Comparison of ENCODE assay signal across 17 cellular contexts in genomic region chr2:83584674-83585073, GRCh38.
DNase-seq lines count a peak whose midpoint lies in the region; ATAC-seq and TF ChIP-seq lines count a peak whose summit lies in the region.
"Had no signal": no experiment of that assay in that cellular context is flagged by ENCODE, and none has a peak within 500 bp of the region (broad histone marks: within the 10 kb centered on the region; RNA-seq: fewer than 3 reads in every experiment).

No MANE protein-coding gene starts in this region.

- CTCF ChIA-PET in PC-3 (lab: Charles Lee) = no interaction called here
- CTCF ChIA-PET in activated naive CD4-positive, alpha-beta T cell treated with anti-CD3 and anti-CD28 coated beads for 36 hours (lab: Charles Lee) = no interaction called here

- H2AK5ac ChIP-seq in neuronal stem cell (ENCODE audit: low read depth, low read length) = no peak overlapping the region

- no peaks in the 10 kb centered on the region for H3K27me3 ChIP-seq in PC-3 (ENCODE audit: low read length)
- no peaks in the 10 kb centered on the region for H3K27me3 ChIP-seq in endodermal cell (ENCODE audit: control insufficient read depth, insufficient read depth, low read length, poor library complexity, severe bottlenecking)
- H3K27me3 ChIP-seq in neuronal stem cell (ENCODE audit: control insufficient read depth in 3 of 3, insufficient read depth in 3 of 3, low read depth in 1 of 3, low read length in 3 of 3) = no peaks in the 10 kb centered on the region
- H3K27me3 ChIP-seq: BLaER1 treated with 17β-estradiol and CSF1 and Interleukin-3, amounts not matched to agents 10 nM and 100 nM; vagina had no signal

- intact Hi-C loops in PC-3 (cut with micrococcal nuclease) = no loop called here
- intact Hi-C loops in activated naive CD4-positive, alpha-beta T cell treated with anti-CD3 and anti-CD28 coated beads for 36 hours (cut with micrococcal nuclease) = no loop called here

- no peak overlapping the region for H2BK15ac ChIP-seq in neuronal stem cell (ENCODE audit: low read length)

- no peak overlapping the region for H4K91ac ChIP-seq in neuronal stem cell (ENCODE audit: low read depth, low read length, poor library complexity)

- no peak overlapping the region for H2BK5ac ChIP-seq in neuronal stem cell (ENCODE audit: low read length)

- no peak overlapping the region for H4K8ac ChIP-seq in neuronal stem cell (ENCODE audit: low read depth, low read length)

- no peak overlapping the region for H3K27ac ChIP-seq in PC-3 (ENCODE audit: low read length)
- peak overlapping the region; percentile 36 for H3K27ac ChIP-seq in endodermal cell (ENCODE audit: low read depth, low read length)
- peak overlapping the region; percentile 41 for H3K27ac ChIP-seq in neuronal stem cell (replicated peaks; ENCODE audit: low read length)
- H3K27ac ChIP-seq: BLaER1 treated with 17β-estradiol and CSF1 and Interleukin-3, amounts not matched to agents 10 nM and 100 nM; vagina had no signal

- no peaks in the 10 kb centered on the region for H3K9me3 Mint-ChIP-seq in endodermal cell
- peaks cover 6% of the 10 kb centered on the region for H3K9me3 Mint-ChIP-seq in activated naive CD4-positive, alpha-beta T cell treated with anti-CD3 and anti-CD28 coated beads for 36 hours

- H2BK120ac ChIP-seq in neuronal stem cell (ENCODE audit: low read depth, low read length) = no peak overlapping the region

- H3K9me2 ChIP-seq in PC-3 (replicated peaks; ENCODE audit: low read length) = no peaks in the 10 kb centered on the region

- DNase-seq in GM03348 (ENCODE audit: low spot score) (peak; percentile 67), PC-3 (no peak), endodermal cell (no peak), neuronal stem cell (ENCODE audit: low spot score) (peak; percentile 49)
- no peak for DNase-seq in activated CD4-positive, alpha-beta T cell treated with anti-CD3 and anti-CD28 coated beads for 4 hours
- no peak for DNase-seq in activated naive CD4-positive, alpha-beta T cell treated with anti-CD3 and anti-CD28 coated beads for 36 hours
- DNase-seq: DMS53; effector CD4-positive, alpha-beta T cell; KBM-7; mammary epithelial cell; NCI-H1436 treated with DMSO at 0.1 percent for 48 hours; stimulated activated naive CD8-positive, alpha-beta T cell treated with anti-CD3 and anti-CD28 coated beads, Interleukin-15, amount 100 ng/mL, for 72 hours had no signal

- H3K4me2 ChIP-seq in PC-3 (ENCODE audit: low read length) = peak overlapping the region; percentile 67
- no peak overlapping the region for H3K4me2 ChIP-seq in neuronal stem cell (ENCODE audit: insufficient read depth, low read length, poor library complexity, severe bottlenecking)
- H3K4me2 ChIP-seq: BLaER1 treated with 17β-estradiol and CSF1 and Interleukin-3, amounts not matched to agents 10 nM and 100 nM had no signal

- no peaks in the 10 kb centered on the region for H3K79me2 ChIP-seq in PC-3 (ENCODE audit: low read length)

- no peaks in the 10 kb centered on the region for H4K20me1 ChIP-seq in PC-3 (ENCODE audit: low read length)
- H4K20me1 ChIP-seq: BLaER1 treated with 17β-estradiol and CSF1 and Interleukin-3, amounts not matched to agents 10 nM and 100 nM had no signal

- no peak overlapping the region for H3K18ac ChIP-seq in neuronal stem cell (ENCODE audit: low read length)

- H3K14ac ChIP-seq in neuronal stem cell (ENCODE audit: low read length) = no peak overlapping the region

- no peaks in the 10 kb centered on the region for H3K27me3 Mint-ChIP-seq in endodermal cell (ENCODE audit: insufficient read depth)
- H3K27me3 Mint-ChIP-seq in activated naive CD4-positive, alpha-beta T cell treated with anti-CD3 and anti-CD28 coated beads for 36 hours (ENCODE audit: low read depth) = no peaks in the 10 kb centered on the region
- H3K27me3 Mint-ChIP-seq: stimulated activated naive CD8-positive, alpha-beta T cell treated with anti-CD3 and anti-CD28 coated beads, Interleukin-15, amount 100 ng/mL, for 72 hours had no signal

- no peak overlapping the region for H3K27ac Mint-ChIP-seq in endodermal cell
- no peak overlapping the region for H3K27ac Mint-ChIP-seq in activated naive CD4-positive, alpha-beta T cell treated with anti-CD3 and anti-CD28 coated beads for 36 hours
- H3K27ac Mint-ChIP-seq: stimulated activated naive CD8-positive, alpha-beta T cell treated with anti-CD3 and anti-CD28 coated beads, Interleukin-15, amount 100 ng/mL, for 72 hours had no signal

- no peak overlapping the region for H3K4me3 Mint-ChIP-seq in endodermal cell
- H3K4me3 Mint-ChIP-seq in activated naive CD4-positive, alpha-beta T cell treated with anti-CD3 and anti-CD28 coated beads for 36 hours = no peak overlapping the region
- H3K4me3 Mint-ChIP-seq: stimulated activated naive CD8-positive, alpha-beta T cell treated with anti-CD3 and anti-CD28 coated beads, Interleukin-15, amount 100 ng/mL, for 72 hours had no signal

- H3K23ac ChIP-seq in neuronal stem cell (ENCODE audit: low read depth, low read length, poor library complexity) = no peak overlapping the region

- H3K36me3 ChIP-seq in PC-3 (ENCODE audit: low read depth, low read length) (no peaks in the 10 kb centered on the region), endodermal cell (ENCODE audit: control insufficient read depth, insufficient read depth, low read length) (no peaks in the 10 kb centered on the region), neuronal stem cell (replicated peaks in 1 of 2; ENCODE audit: control insufficient read depth in 2 of 2, insufficient read depth in 2 of 2, low read length in 2 of 2) (no peaks in the 10 kb centered on the region)
- H3K36me3 ChIP-seq: BLaER1 treated with 17β-estradiol and CSF1 and Interleukin-3, amounts not matched to agents 10 nM and 100 nM; vagina had no signal

- H3K4me3 ChIP-seq in PC-3 (ENCODE audit: low read length) (peak overlapping the region; percentile 44), endodermal cell (ENCODE audit: low read length) (peak overlapping the region; percentile 34), neuronal stem cell (ENCODE audit: low read length in 2 of 2) (no peak overlapping the region)
- H3K4me3 ChIP-seq: BLaER1 treated with 17β-estradiol and CSF1 and Interleukin-3, amounts not matched to agents 10 nM and 100 nM; vagina had no signal

- POLR2A ChIA-PET in PC-3 (lab: Charles Lee; ENCODE audit: unreplicated experiment) = no interaction called here

- no peaks in the 10 kb centered on the region for H3K36me3 Mint-ChIP-seq in endodermal cell (ENCODE audit: low read depth)
- no peaks in the 10 kb centered on the region for H3K36me3 Mint-ChIP-seq in activated naive CD4-positive, alpha-beta T cell treated with anti-CD3 and anti-CD28 coated beads for 36 hours (ENCODE audit: low read depth)

- ATAC-seq in PC-3 = no peak
- ATAC-seq in GM18867 (IDR thresholded peaks at IDR 0.05; ENCODE audit: unreplicated experiment) = no peak
- ATAC-seq in GM19455 (IDR thresholded peaks at IDR 0.05; ENCODE audit: unreplicated experiment) = no peak
- ATAC-seq: Panc1; stimulated activated naive CD8-positive, alpha-beta T cell treated with anti-CD3 and anti-CD28 coated beads, Interleukin-15, amount 100 ng/mL, for 72 hours had no signal

- no peak overlapping the region for H3K4ac ChIP-seq in neuronal stem cell (ENCODE audit: low read length)

- H3K4me1 ChIP-seq in PC-3 (ENCODE audit: insufficient read depth, low read length) (no peaks in the 10 kb centered on the region), endodermal cell (ENCODE audit: control insufficient read depth, insufficient read depth, low read length) (peaks cover 3% of the 10 kb centered on the region), neuronal stem cell (ENCODE audit: control insufficient read depth in 2 of 2, insufficient read depth in 1 of 2, low read depth in 1 of 2, low read length in 2 of 2) (peaks cover 6 to 11% of the 10 kb centered on the region in 2 donors)
- H3K4me1 ChIP-seq: vagina had no signal

- TF ChIP-seq CTCF in PC-3 (conservative IDR thresholded peaks at IDR 0.05; ENCODE audit: low read depth, low read length) (no peak), endodermal cell (conservative IDR thresholded peaks at IDR 0.05) (no peak)

- H3F3A ChIP-seq in PC-3 (ENCODE audit: low read length, unreplicated experiment) = no peaks in the 10 kb centered on the region

- H3K9ac ChIP-seq in PC-3 (ENCODE audit: low read length) (no peak overlapping the region), endodermal cell (ENCODE audit: extremely low read depth, low read length, poor library complexity, severe bottlenecking) (no peak overlapping the region), neuronal stem cell (ENCODE audit: low read depth, low read length, poor library complexity) (no peak overlapping the region)
- H3K9ac ChIP-seq: BLaER1 treated with 17β-estradiol and CSF1 and Interleukin-3, amounts not matched to agents 10 nM and 100 nM had no signal

- BruUV-seq in PC-3 (replicated peaks; lab: Mats Ljungman, UMichigan) = no TSS peak

- H3K4me1 Mint-ChIP-seq in endodermal cell = peaks cover 28% of the 10 kb centered on the region
- H3K4me1 Mint-ChIP-seq in activated naive CD4-positive, alpha-beta T cell treated with anti-CD3 and anti-CD28 coated beads for 36 hours (ENCODE audit: low read depth) = no peaks in the 10 kb centered on the region
- H3K4me1 Mint-ChIP-seq: stimulated activated naive CD8-positive, alpha-beta T cell treated with anti-CD3 and anti-CD28 coated beads, Interleukin-15, amount 100 ng/mL, for 72 hours had no signal

- H3K9me3 ChIP-seq in PC-3 (ENCODE audit: low read length) (0 out of 2 replicates have a peak, but pooled peaks cover 3% of the 10 kb centered on the region), endodermal cell (ENCODE audit: control insufficient read depth, low read length) (no peaks in the 10 kb centered on the region), neuronal stem cell (replicated peaks in 1 of 2; ENCODE audit: control insufficient read depth in 2 of 2, insufficient read depth in 1 of 2, low read depth in 1 of 2, low read length in 2 of 2) (no peaks in the 10 kb centered on the region)
- H3K9me3 ChIP-seq: BLaER1 treated with 17β-estradiol and CSF1 and Interleukin-3, amounts not matched to agents 10 nM and 100 nM; vagina had no signal

- no peak overlapping the region for H2BK12ac ChIP-seq in neuronal stem cell (ENCODE audit: low read length)

- H3K79me1 ChIP-seq in neuronal stem cell (ENCODE audit: low read depth, low read length) = no peaks in the 10 kb centered on the region

- 31 to 41% methylated on average over 3 of the region's 3 CpGs for WGBS in endodermal cell (ENCODE audit: insufficient coverage in 1 of 2, insufficient read length in 1 of 2), 2 experiments
- no CpG with 5 or more reads among the region's 3 CpGs for WGBS in neuronal stem cell (ENCODE audit: extremely low coverage in 2 of 2, insufficient read length in 2 of 2, insufficient replicate concordance in 1 of 2), 2 donors

- H2AFZ ChIP-seq in PC-3 (ENCODE audit: low read length) (peak overlapping the region; percentile 64), neuronal stem cell (ENCODE audit: low read length) (peak overlapping the region; percentile 78)

Comparison
In these comparisons a context has a peak if more than half of its experiments do, and no peak if none do; other contexts are left out.
1. DNase-seq: peak in GM03348 (single experiment) and neuronal stem cell (single experiment); none in PC-3 (single experiment), endodermal cell (single experiment), activated CD4-positive, alpha-beta T cell treated with anti-CD3 and anti-CD28 coated beads for 4 hours (0 of 2) and activated naive CD4-positive, alpha-beta T cell treated with anti-CD3 and anti-CD28 coated beads for 36 hours (single experiment).
2. H3K4me3 ChIP-seq: peak in PC-3 (single experiment) and endodermal cell (single experiment); none in neuronal stem cell (0 of 2).